ENCODE assay signal across 8 cellular contexts in the genomic region with DNA sequence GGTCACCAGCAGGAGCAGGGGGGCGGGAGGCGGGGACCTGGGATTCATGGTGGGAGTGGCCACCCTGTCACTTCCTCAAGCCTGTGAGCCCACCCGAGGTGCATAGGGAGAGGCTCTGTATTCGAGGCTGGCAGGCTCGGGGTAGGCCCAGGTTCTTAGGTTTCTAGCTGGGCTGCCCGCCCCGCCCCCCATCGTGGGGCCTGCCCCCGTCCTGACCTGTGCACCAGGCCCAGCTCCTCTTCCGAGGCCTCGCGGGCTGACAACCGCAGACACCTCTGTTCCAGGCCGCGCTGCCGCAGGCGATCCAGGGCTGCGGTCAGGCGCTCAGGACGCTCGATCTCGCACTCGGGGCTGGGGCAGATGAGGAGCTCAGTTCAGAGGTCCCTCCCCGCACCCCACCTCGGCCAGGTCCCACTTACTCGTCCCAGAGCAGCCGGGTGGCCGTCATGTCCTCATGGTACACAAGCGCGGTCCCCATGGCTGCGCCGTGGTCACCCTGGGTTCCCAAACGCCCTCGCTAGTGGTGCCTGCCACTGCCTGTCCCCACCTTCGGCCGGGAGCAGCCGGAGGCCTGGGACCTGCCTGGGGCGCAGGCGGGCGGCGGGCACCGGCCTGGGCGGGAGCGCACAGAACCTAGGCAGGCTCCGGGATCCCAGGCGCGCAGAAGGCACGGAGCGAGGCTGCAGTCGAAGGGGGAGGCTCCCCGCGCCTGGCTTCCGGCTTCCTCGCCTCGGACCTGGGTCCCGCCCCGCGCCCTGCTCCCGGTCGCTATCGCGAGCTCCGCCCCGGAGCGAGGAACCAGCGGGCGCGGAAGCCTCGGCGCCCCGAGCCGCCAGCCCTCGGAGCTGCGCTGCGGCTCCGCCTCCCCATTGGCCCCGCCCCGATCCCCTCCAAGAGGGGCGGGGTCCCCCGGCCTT. TPM values are rescaled to one million over a fixed set of nuclear protein-coding genes. Genes with fewer than 3 reads are reported as not detected.
DNase-seq lines count a peak whose midpoint lies in the region; ATAC-seq, FAIRE-seq and TF ChIP-seq lines count a peak whose summit lies in the region.

A gene with protein sequence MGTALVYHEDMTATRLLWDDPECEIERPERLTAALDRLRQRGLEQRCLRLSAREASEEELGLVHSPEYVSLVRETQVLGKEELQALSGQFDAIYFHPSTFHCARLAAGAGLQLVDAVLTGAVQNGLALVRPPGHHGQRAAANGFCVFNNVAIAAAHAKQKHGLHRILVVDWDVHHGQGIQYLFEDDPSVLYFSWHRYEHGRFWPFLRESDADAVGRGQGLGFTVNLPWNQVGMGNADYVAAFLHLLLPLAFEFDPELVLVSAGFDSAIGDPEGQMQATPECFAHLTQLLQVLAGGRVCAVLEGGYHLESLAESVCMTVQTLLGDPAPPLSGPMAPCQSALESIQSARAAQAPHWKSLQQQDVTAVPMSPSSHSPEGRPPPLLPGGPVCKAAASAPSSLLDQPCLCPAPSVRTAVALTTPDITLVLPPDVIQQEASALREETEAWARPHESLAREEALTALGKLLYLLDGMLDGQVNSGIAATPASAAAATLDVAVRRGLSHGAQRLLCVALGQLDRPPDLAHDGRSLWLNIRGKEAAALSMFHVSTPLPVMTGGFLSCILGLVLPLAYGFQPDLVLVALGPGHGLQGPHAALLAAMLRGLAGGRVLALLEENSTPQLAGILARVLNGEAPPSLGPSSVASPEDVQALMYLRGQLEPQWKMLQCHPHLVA (minus strand): TSS at position 711 of the 917 bp plus-strand sequence. CDS start 233 bp downstream, at position 478.

- H3K27me3 ChIP-seq in osteoblast (ENCODE audit: insufficient read depth, low read length) (no peaks in the 10 kb centered on the region), tibial artery (peaks cover 0 to 4% of the 10 kb centered on the region in 2 donors)

- no peak for FAIRE-seq in frontal cortex (lab: Jason Lieb, UNC)

- peaks cover 37% of the 10 kb centered on the region for H3K79me2 ChIP-seq in osteoblast (ENCODE audit: insufficient read depth, low read length)

- peak; percentile 37 for ATAC-seq in HG03571 (IDR thresholded peaks at IDR 0.05; ENCODE audit: unreplicated experiment)

- H3K27ac ChIP-seq in osteoblast (ENCODE audit: low read depth, low read length): peak within 1 kb of the TSS; percentile 37
- peak within 1 kb of the TSS; percentile 70 to 76 for H3K27ac ChIP-seq in tibial artery

- peak; percentile 94 for DNase-seq in AG08396 (ENCODE audit: low spot score)
- peak; percentile 85 to 93 for DNase-seq in SHP77 (lab: John Stamatoyannopoulos, UW)
- peak; percentile 69 for DNase-seq in activated gamma-delta T cell treated with Interleukin-2 at 50 U/mL for 16 hours
- DNase-seq in frontal cortex (ENCODE audit: low spot score in 2 of 2): peak; percentile 73 to 78
- DNase-seq in osteoblast (ENCODE audit: insufficient read length, low spot score, missing footprints): peak; percentile 100
- DNase-seq in tibial artery: peak; percentile 67 to 85

- peak within 1 kb of the TSS; percentile 91 for H3K4me2 ChIP-seq in osteoblast (ENCODE audit: insufficient read depth, low read length)

- H3K4me1 ChIP-seq in osteoblast (ENCODE audit: insufficient read depth, low read length) (peaks cover 12% of the 10 kb centered on the region), tibial artery (peaks cover 0 to 46% (median 31%) of the 10 kb centered on the region in 4 donors)

- TF ChIP-seq CTCF in osteoblast (IDR thresholded peaks at IDR 0.05; ENCODE audit: extremely low read depth, low read depth, low read length): no peak
- no peak for TF ChIP-seq CTCF in tibial artery (IDR thresholded peaks at IDR 0.05)

- H3K4me3 ChIP-seq in osteoblast (ENCODE audit: insufficient read depth, low read length) (peak within 1 kb of the TSS; percentile 87), tibial artery (peak within 1 kb of the TSS; percentile 66 to 70)

- peaks cover 17% of the 10 kb centered on the region for H3K36me3 ChIP-seq in osteoblast (ENCODE audit: insufficient read depth, low read length)
- peaks cover 0 to 14% (median 5%) of the 10 kb centered on the region in 3 donors for H3K36me3 ChIP-seq in tibial artery

- peaks cover 11% of the 10 kb centered on the region for H4K20me1 ChIP-seq in osteoblast (ENCODE audit: insufficient read depth, low read length)

- TF ChIP-seq POLR2A in GM18951 (IDR thresholded peaks at IDR 0.05; ENCODE audit: extremely low read depth, insufficient read depth, insufficient read length): peak; percentile 79

- peak within 1 kb of the TSS; percentile 72 for H2AFZ ChIP-seq in osteoblast (ENCODE audit: low read length)

- H3K9me3 ChIP-seq in osteoblast (ENCODE audit: low read depth, low read length): no peaks in the 10 kb centered on the region
- H3K9me3 ChIP-seq in tibial artery: no peaks in the 10 kb centered on the region

- intact Hi-C loops in tibial artery (cut with DNase I; ENCODE audit: low total_unique reads): loop anchor here (10.0 kb wide), 1 partner anchor 194 kb away; no protein-coding TSS in a partner anchor

- in situ Hi-C loops in GM18951 (cut with MboI; ENCODE audit: low sequenced_read_pairs, unreplicated experiment): no loop called here

RNA-seq across cellular contexts. Expression of the gene that starts here (rescaled TPM):
- 16.7 TPM for total RNA-seq in frontal cortex
- total RNA-seq in osteoblast: 19.2 and 20.6 TPM in 2 replicates

Comparison
In these comparisons a context has a peak if more than half of its experiments do, and no peak if none do; other contexts are left out.
1. Peak in every context shown above with its lines: DNase-seq, ATAC-seq, H3K4me3 ChIP-seq and H3K27ac ChIP-seq.